ENCODE assay signal across 9 cellular contexts in the genomic region with DNA sequence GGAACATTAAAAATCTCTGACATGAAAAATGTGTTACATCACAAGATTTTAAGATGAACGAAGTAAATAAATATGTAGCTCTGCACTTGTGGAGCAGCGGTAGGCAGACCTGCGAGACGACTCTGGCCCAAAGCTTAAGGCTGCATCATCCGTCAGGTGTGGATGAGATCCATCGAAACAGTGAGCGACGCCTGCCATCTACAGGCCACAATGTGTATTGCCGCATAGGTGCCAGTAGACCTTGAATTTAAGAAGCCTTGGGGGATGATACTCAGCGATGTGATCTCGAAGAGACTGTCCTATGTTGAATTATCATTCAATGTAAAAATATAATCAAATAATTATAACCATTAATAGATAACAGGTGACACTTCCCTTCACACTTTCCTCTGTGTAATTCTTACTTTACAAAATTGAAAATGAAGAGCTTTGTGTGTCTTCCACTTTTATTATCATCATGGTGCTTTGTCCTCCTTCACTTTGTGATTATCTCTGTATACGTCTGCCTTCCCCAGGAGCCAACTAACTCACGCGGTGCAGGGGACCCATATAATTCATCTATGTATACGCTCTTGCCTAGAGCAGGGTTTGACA.
DNase-seq lines count a peak whose midpoint lies in the region; ATAC-seq and TF ChIP-seq lines count a peak whose summit lies in the region.
"Had no signal": no experiment of that assay in that cellular context is flagged by ENCODE, and none has a peak within 500 bp of the region (broad histone marks: within the 10 kb centered on the region; RNA-seq: fewer than 3 reads in every experiment).

No MANE protein-coding gene starts in this region.

- H3K4me3 Mint-ChIP-seq in H9, result no peak overlapping the region

- H3K27ac Mint-ChIP-seq in H9, result no peak overlapping the region

- H3K27me3 ChIP-seq in H9 (ENCODE audit: insufficient read depth, low read length) (no peaks in the 10 kb centered on the region), RWPE2 (ENCODE audit: insufficient read depth, poor library complexity, severe bottlenecking) (no peaks in the 10 kb centered on the region), upper lobe of right lung (no peaks in the 10 kb centered on the region)

- H2AK5ac ChIP-seq in H9 (ENCODE audit: insufficient read length, low read length), result no peak overlapping the region

- H3K4me1 ChIP-seq in H9 (ENCODE audit: insufficient read depth, low read length) (no peaks in the 10 kb centered on the region), RWPE2 (ENCODE audit: insufficient read depth, poor library complexity, severe bottlenecking) (no peaks in the 10 kb centered on the region), upper lobe of right lung (no peaks in the 10 kb centered on the region)

- no peak overlapping the region for H3K18ac ChIP-seq in H9 (ENCODE audit: insufficient read length, low read depth, low read length)

- H3K27me3 Mint-ChIP-seq in H9 (ENCODE audit: low read depth), result no peaks in the 10 kb centered on the region

- intact Hi-C loops in upper lobe of right lung (cut with DNase I), result no loop called here

- H3K56ac ChIP-seq in H9 (ENCODE audit: insufficient read length, low read depth, low read length), result no peak overlapping the region

- no peak overlapping the region for H4K91ac ChIP-seq in H9 (ENCODE audit: insufficient read length, low read depth, low read length)

- H2BK20ac ChIP-seq in H9 (ENCODE audit: low read depth, low read length, poor library complexity, severe bottlenecking), result no peak overlapping the region

- no peak overlapping the region for H2BK120ac ChIP-seq in H9 (ENCODE audit: low read depth, low read length, poor library complexity, severe bottlenecking)

- no peak overlapping the region for H3K4ac ChIP-seq in H9 (ENCODE audit: low read depth, low read length)

- ATAC-seq in RWPE2 (ENCODE audit: low read depth), result peak; percentile 95
- peak; percentile 95 for ATAC-seq in upper lobe of right lung

- no peaks in the 10 kb centered on the region for H3K79me2 ChIP-seq in H9 (ENCODE audit: insufficient read depth, low read length)

- no peak overlapping the region for H2AFZ ChIP-seq in H9 (ENCODE audit: low read length)

- H3K36me3 Mint-ChIP-seq in H9 (ENCODE audit: insufficient read depth in 1 of 3, low read depth in 3 of 3), result peaks cover 7 to 17% (median 10%) of the 10 kb centered on the region in 3 experiments; a peak in 6 of 7 replicates

- TF ChIP-seq CTCF in GM12864 (IDR thresholded peaks at IDR 0.05; ENCODE audit: low read depth, low read length, missing control alignments) (peak; percentile 89), H9 (conservative IDR thresholded peaks at IDR 0.05) (peak; percentile 96), LNCaP clone FGC (IDR thresholded peaks at IDR 0.05; ENCODE audit: control insufficient read depth, extremely low read depth, insufficient read depth) (peak; percentile 98), RWPE2 (IDR thresholded peaks at IDR 0.05; ENCODE audit: poor library complexity, severe bottlenecking) (peak; percentile 88), upper lobe of right lung (IDR thresholded peaks at IDR 0.05) (peak; percentile 92)

- H3K79me1 ChIP-seq in H9 (ENCODE audit: insufficient read depth, low read depth, low read length, poor library complexity, severe bottlenecking), result no peaks in the 10 kb centered on the region

- WGBS in H9 (ENCODE audit: extremely low coverage, insufficient read length, low lambda C conversion rate), result no CpG with 5 or more reads among the region's 15 CpGs

- H3K9ac ChIP-seq in H9 (ENCODE audit: extremely low read depth, insufficient read length, low read length), result no peak overlapping the region

- no peak overlapping the region for H2BK5ac ChIP-seq in H9 (ENCODE audit: insufficient read length, low read length)

- no peaks in the 10 kb centered on the region for H3K23me2 ChIP-seq in H9 (ENCODE audit: insufficient read length, low read depth, low read length, poor library complexity, severe bottlenecking)

- no peak overlapping the region for H3T11ph ChIP-seq in H9 (ENCODE audit: low read length)

- H3K36me3 ChIP-seq in RWPE2 (ENCODE audit: low read depth) (no peaks in the 10 kb centered on the region), upper lobe of right lung (no peaks in the 10 kb centered on the region)

- peaks cover 12 to 24% of the 10 kb centered on the region in 2 experiments for H3K9me3 Mint-ChIP-seq in H9

- H3K9me3 ChIP-seq in H9 (ENCODE audit: control insufficient read depth, low read depth, low read length) (peaks cover 9% of the 10 kb centered on the region), RWPE2 (ENCODE audit: severe bottlenecking) (no peaks in the 10 kb centered on the region), upper lobe of right lung (no peaks in the 10 kb centered on the region)

- H4K5ac ChIP-seq in H9 (ENCODE audit: insufficient read length, low read depth, low read length), result no peak overlapping the region

- peak; percentile 44 for DNase-seq in GM12864 (ENCODE audit: low read depth)
- DNase-seq in H9, result peak; percentile 88
- DNase-seq in LNCaP clone FGC (ENCODE audit: low read depth), result peak; percentile 55
- DNase-seq in RWPE2 (ENCODE audit: low spot score), result no peak
- DNase-seq in activated gamma-delta T cell treated with anti-CD3 and anti-CD28 coated beads, Interleukin-2, amount 50 U/mL, for 16 hours (ENCODE audit: low read depth), result peak; percentile 28
- DNase-seq in glomerular endothelial cell (ENCODE audit: extremely low read depth, low read depth, low spot score), result peak; percentile 37
- DNase-seq in pons (ENCODE audit: low spot score), result peak; percentile 64
- peak; percentile 79 for DNase-seq in upper lobe of right lung

- H3K14ac ChIP-seq in H9 (ENCODE audit: insufficient read depth, low read length), result no peak overlapping the region

- H3K27ac ChIP-seq in H9 (ENCODE audit: insufficient read length, low read depth, low read length) (no peak overlapping the region), RWPE2 (ENCODE audit: poor library complexity, severe bottlenecking) (no peak overlapping the region), upper lobe of right lung (no peak overlapping the region)
- H3K27ac ChIP-seq: skin epidermis had no signal

- H3K4me3 ChIP-seq in GM12864 (ENCODE audit: low read depth, low read length) (no peak overlapping the region), LNCaP clone FGC (ENCODE audit: low read depth, low read length) (no peak overlapping the region), RWPE2 (ENCODE audit: severe bottlenecking) (no peak overlapping the region), upper lobe of right lung (no peak overlapping the region)
- H3K4me3 ChIP-seq: skin epidermis had no signal

- no peaks in the 10 kb centered on the region for H4K20me1 ChIP-seq in H9 (ENCODE audit: control insufficient read depth, insufficient read depth, insufficient read length)

- H3K4me2 ChIP-seq in H9 (ENCODE audit: insufficient read depth, insufficient read length, low read length), result no peak overlapping the region

- no peak overlapping the region for H2BK12ac ChIP-seq in H9 (ENCODE audit: insufficient read length, low read depth, low read length)

- no peak overlapping the region for H2BK15ac ChIP-seq in H9 (ENCODE audit: low read depth, low read length)

- H3K4me1 Mint-ChIP-seq in H9, result no peaks in the 10 kb centered on the region

- no peak overlapping the region for H4K8ac ChIP-seq in H9 (replicated peaks; ENCODE audit: insufficient read length, low read depth, low read length)

- no peak overlapping the region for H3K23ac ChIP-seq in H9 (ENCODE audit: insufficient read length, low read depth, low read length)
